In genomic region chr2:97911922-97912575, GRCh38 we compare ENCODE assay signal across 15 cellular contexts.
DNase-seq lines count a peak whose midpoint lies in the region; TF ChIP-seq lines count a peak whose summit lies in the region.
"Had no signal": no experiment of that assay in that cellular context is flagged by ENCODE, and none has a peak within 500 bp of the region (broad histone marks: within the 10 kb centered on the region; RNA-seq: fewer than 3 reads in every experiment).

No MANE protein-coding gene starts in this region.

- intact Hi-C loops in colonic mucosa (cut with DNase I) = no loop called here

- H3K9ac ChIP-seq in colonic mucosa (ENCODE audit: low read depth in 2 of 2, low read length in 2 of 2) = no peak overlapping the region

- DNase-seq in EL (peak; percentile 10), LoVo (ENCODE audit: low spot score) (peak; percentile 2), colonic mucosa (peak; percentile 33), osteoblast (ENCODE audit: insufficient read length, low spot score, missing footprints) (no peak), H7 (no peak), mesenteric fat pad (ENCODE audit: low spot score) (no peak), activated gamma-delta T cell treated with Interleukin-2 at 50 U/mL for 16 hours (no peak)
- DNase-seq: activated CD4-positive, alpha-beta T cell treated with anti-CD3 and anti-CD28 coated beads, Interleukin-2, amount 10 ng/mL, durations not matched to agents 7 days and 5 days; anterior cingulate cortex; glutamatergic neuron; H9; NCI-H2029; pancreas; stimulated activated naive CD8-positive, alpha-beta T cell treated with anti-CD3 and anti-CD28 coated beads, Interleukin-15, Interleukin-2, amounts not matched to agents 100 U/mL and 50 U/mL, for 24 hours; tibial artery had no signal

- H3K36me3 ChIP-seq in colonic mucosa (no peaks in the 10 kb centered on the region), osteoblast (ENCODE audit: insufficient read depth, low read length) (no peaks in the 10 kb centered on the region), H7 (replicated peaks; ENCODE audit: control insufficient read depth, insufficient read depth, low read length) (no peaks in the 10 kb centered on the region)
- H3K36me3 ChIP-seq: pancreas, tibial artery had no signal

- H3K4me3 ChIP-seq in colonic mucosa = no peak overlapping the region
- H3K4me3 ChIP-seq in osteoblast (ENCODE audit: insufficient read depth, low read length) = no peak overlapping the region
- no peak overlapping the region for H3K4me3 ChIP-seq in H7 (ENCODE audit: insufficient read depth, low read depth, low read length)
- H3K4me3 ChIP-seq: pancreas, tibial artery had no signal

- H3K27me3 ChIP-seq in colonic mucosa (no peaks in the 10 kb centered on the region), osteoblast (ENCODE audit: insufficient read depth, low read length) (no peaks in the 10 kb centered on the region), H7 (ENCODE audit: control insufficient read depth, insufficient read depth, low read length) (no peaks in the 10 kb centered on the region)
- H3K27me3 ChIP-seq: pancreas, tibial artery had no signal

- H3K4me2 ChIP-seq in osteoblast (ENCODE audit: insufficient read depth, low read length) = no peak overlapping the region

- peaks cover 67% of the 10 kb centered on the region for H3K79me2 ChIP-seq in osteoblast (ENCODE audit: insufficient read depth, low read length)

- peaks cover 10% of the 10 kb centered on the region for H4K20me1 ChIP-seq in osteoblast (ENCODE audit: insufficient read depth, low read length)

- TF ChIP-seq CTCF in colonic mucosa (IDR thresholded peaks at IDR 0.05) (no peak), osteoblast (IDR thresholded peaks at IDR 0.05; ENCODE audit: extremely low read depth, low read depth, low read length) (no peak)

- H3K9me3 ChIP-seq in colonic mucosa (no peaks in the 10 kb centered on the region), osteoblast (ENCODE audit: low read depth, low read length) (no peaks in the 10 kb centered on the region)
- H3K9me3 ChIP-seq: pancreas, tibial artery had no signal

- H3K27ac ChIP-seq in colonic mucosa = no peak overlapping the region
- H3K27ac ChIP-seq in osteoblast (ENCODE audit: low read depth, low read length) = peak overlapping the region; percentile 9
- H3K27ac ChIP-seq: pancreas, tibial artery had no signal

- no peak overlapping the region for H2AFZ ChIP-seq in osteoblast (ENCODE audit: low read length)

- H3K4me1 ChIP-seq in colonic mucosa (no peaks in the 10 kb centered on the region), osteoblast (ENCODE audit: insufficient read depth, low read length) (peaks cover 13% of the 10 kb centered on the region)
- H3K4me1 ChIP-seq: tibial artery had no signal

Comparison
In these comparisons a context has a peak if more than half of its experiments do, and no peak if none do; other contexts are left out.
1. DNase-seq: peak in EL (single experiment), LoVo (single experiment) and colonic mucosa (single experiment); none in osteoblast (single experiment), H7 (single experiment), mesenteric fat pad (single experiment) and activated gamma-delta T cell treated with Interleukin-2 at 50 U/mL for 16 hours (single experiment).